Comparison of ENCODE assay signal across 1 cellular context in the genomic region with DNA sequence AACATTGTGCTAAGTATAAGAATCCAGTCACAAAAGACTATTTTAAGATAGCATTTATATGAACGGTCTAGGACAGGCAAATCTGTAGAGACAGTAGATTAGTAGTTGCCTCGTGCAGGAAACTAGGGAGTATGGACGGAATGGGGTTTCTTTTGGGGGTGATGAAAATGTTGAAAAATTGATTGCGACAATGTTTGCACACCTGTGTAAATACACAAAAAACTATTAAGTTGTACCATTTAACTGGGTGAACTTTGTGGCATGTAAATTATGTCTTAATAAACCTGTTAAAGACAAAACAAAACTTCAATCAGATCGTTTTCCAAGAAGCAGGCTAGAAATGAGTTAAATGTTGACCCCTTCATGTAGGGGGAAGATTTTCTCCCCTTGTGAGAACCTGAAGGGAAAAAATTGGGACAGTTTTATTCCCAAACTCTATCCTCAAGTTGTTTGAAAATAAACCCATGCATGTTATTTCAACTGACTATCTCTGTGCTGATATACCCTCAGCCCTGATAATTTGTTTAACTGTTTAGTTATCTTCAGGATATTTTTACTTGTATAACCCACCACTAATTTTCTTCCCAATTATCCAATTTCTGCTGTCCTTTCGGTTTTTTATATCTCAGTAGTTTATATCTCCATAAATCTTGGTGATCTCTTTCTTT.
TF ChIP-seq lines count a peak whose summit lies in the region.

No MANE protein-coding gene starts in this region.

TF ChIP-seq in liver, 16 proteins besides CTCF, POLR2A, EP300 and RAD21 (continued from another document):
- TF ChIP-seq, protein P1, sequence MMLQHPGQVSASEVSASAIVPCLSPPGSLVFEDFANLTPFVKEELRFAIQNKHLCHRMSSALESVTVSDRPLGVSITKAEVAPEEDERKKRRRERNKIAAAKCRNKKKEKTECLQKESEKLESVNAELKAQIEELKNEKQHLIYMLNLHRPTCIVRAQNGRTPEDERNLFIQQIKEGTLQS (IDR thresholded peaks at IDR 0.05): no peak
- TF ChIP-seq NR2F2 (IDR thresholded peaks at IDR 0.05) (no peak), HNF4A (conservative IDR thresholded peaks at IDR 0.05) (peak; percentile 55 to 66), FOXA1 (IDR thresholded peaks at IDR 0.05) (peak; percentile 71)
TF ChIP-seq in liver: peak in this region for 9.
